ENCODE assay signal across 8 cellular contexts in the genomic region with DNA sequence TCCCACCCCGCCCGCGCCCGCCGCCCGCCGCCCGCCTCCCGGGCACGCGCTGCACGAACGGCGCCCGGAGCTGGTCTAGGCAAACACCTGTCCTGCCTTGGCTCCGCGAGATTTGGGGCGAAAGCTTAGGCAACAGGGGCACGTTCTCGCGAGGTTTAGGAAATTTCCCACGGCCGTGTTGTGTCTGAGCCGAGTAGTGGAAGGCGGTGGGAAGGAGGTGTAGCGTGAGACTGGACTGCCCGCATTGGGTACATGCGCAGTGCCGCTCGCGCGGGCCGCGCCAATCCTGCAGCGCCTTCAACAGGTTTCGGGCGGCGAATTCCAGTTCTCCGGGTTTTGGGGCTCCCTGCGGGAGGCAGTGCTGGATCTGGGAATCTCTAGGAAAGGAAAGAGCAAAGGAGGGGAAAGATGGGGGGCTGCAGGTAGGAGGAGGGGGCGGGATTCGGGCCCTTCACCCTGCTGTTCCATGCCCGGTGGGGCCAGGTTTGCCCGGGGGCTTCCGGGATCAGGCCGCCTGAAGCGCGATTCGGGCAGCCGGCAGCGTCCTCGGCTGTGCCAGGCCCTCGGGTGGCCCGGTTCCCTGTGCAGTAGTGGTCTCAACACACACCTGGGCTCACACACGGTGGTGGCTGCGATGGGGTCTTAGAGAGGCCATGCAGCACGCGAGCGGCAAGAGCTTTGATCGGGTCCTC. TPM values are rescaled to one million over a fixed set of nuclear protein-coding genes. Genes with fewer than 3 reads are reported as not detected.
DNase-seq lines count a peak whose midpoint lies in the region; ATAC-seq and TF ChIP-seq lines count a peak whose summit lies in the region.

No MANE protein-coding gene starts in this region.

- H3K4me1 ChIP-seq in DOHH2 (ENCODE audit: control insufficient read depth, low read length) (peaks cover 29% of the 10 kb centered on the region), KMS-11 (ENCODE audit: low read depth, poor library complexity, severe bottlenecking) (peaks cover 13% of the 10 kb centered on the region), Panc1 (ENCODE audit: control insufficient read depth, insufficient read depth, low read length) (peaks cover 5% of the 10 kb centered on the region), esophagus squamous epithelium (peaks cover 0 to 47% (median 11%) of the 10 kb centered on the region in 3 donors)

- H2AFZ ChIP-seq in KMS-11 (ENCODE audit: low read depth): peak overlapping the region; percentile 73

- peaks cover 25% of the 10 kb centered on the region for H4K20me1 ChIP-seq in DOHH2 (ENCODE audit: control insufficient read depth, insufficient read depth, low read depth, low read length)
- H4K20me1 ChIP-seq in KMS-11 (ENCODE audit: insufficient read depth): no peaks in the 10 kb centered on the region; the same call in 1 of the 2 replicates

- POLR2A ChIA-PET in Panc1 (lab: Charles Lee): interaction anchor here (0.6 kb wide), 1 partner anchor 66 kb away, joined by 7 read pairs; no protein-coding TSS in a partner anchor

- WGBS in esophagus squamous epithelium, 2 donors: 0% methylated on average over 29 of the region's 60 CpGs; no CpG with 5 or more reads in 1 of the 2 donors

- intact Hi-C loops in Panc1 (cut with micrococcal nuclease; ENCODE audit: unreplicated experiment): loop anchor here (10.0 kb wide), 1 partner anchor 255 kb away; no protein-coding TSS in a partner anchor
- intact Hi-C loops in esophagus squamous epithelium (cut with DNase I): loop anchor here (10.0 kb wide), 1 partner anchor 235 kb away; no protein-coding TSS in a partner anchor

- H3K9me2 ChIP-seq in DOHH2 (replicated peaks; ENCODE audit: control insufficient read depth, low read length): no peaks in the 10 kb centered on the region

- peak overlapping the region; percentile 83 for H3K9ac ChIP-seq in KMS-11

- H3K27ac ChIP-seq in DOHH2 (ENCODE audit: low read depth, low read length) (peak overlapping the region; percentile 87), KMS-11 (peak overlapping the region; percentile 93), Panc1 (ENCODE audit: low read length) (peak overlapping the region; percentile 84), esophagus squamous epithelium (peak overlapping the region; percentile 92 to 99 (median 98))

- H3K4me2 ChIP-seq in DOHH2 (ENCODE audit: low read length) (peak overlapping the region; percentile 89), KMS-11 (peak overlapping the region; percentile 51)

- peak in 1 of 4 donors; percentile 24 for TF ChIP-seq POLR2A in esophagus squamous epithelium (IDR thresholded peaks at IDR 0.05)

- ATAC-seq in GM21786 (IDR thresholded peaks at IDR 0.05; ENCODE audit: unreplicated experiment) (peak; percentile 69), Panc1 (peak; percentile 88)

- H3K36me3 ChIP-seq in DOHH2 (ENCODE audit: control insufficient read depth, low read length) (no peaks in the 10 kb centered on the region; the same call in 1 of the 2 replicates), KMS-11 (ENCODE audit: insufficient read depth) (no peaks in the 10 kb centered on the region), Panc1 (ENCODE audit: control insufficient read depth, insufficient read depth, low read length) (no peaks in the 10 kb centered on the region; the same call in 1 of the 2 replicates), esophagus squamous epithelium (no peaks in the 10 kb centered on the region)

- peaks cover 6% of the 10 kb centered on the region; the same call in 1 of the 2 replicates for H3F3A ChIP-seq in DOHH2 (ENCODE audit: control insufficient read depth, insufficient read depth)

- TF ChIP-seq CTCF in DOHH2 (IDR thresholded peaks at IDR 0.05; ENCODE audit: low read depth, low read length, poor library complexity, severe bottlenecking): peak; percentile 8
- no peak for TF ChIP-seq CTCF in KMS-11 (conservative IDR thresholded peaks at IDR 0.05; ENCODE audit: low read depth, low read length)
- TF ChIP-seq CTCF in Panc1 (IDR thresholded peaks at IDR 0.05): peak; percentile 30
- peak in 1 of 6 experiments; percentile 26 for TF ChIP-seq CTCF in esophagus squamous epithelium (IDR thresholded peaks at IDR 0.05)

- peak; percentile 96 for DNase-seq in Panc1 (ENCODE audit: low read depth, low spot score)
- DNase-seq in activated T-helper 1 cell treated with Interleukin-2 at 50 U/mL for 16 hours (ENCODE audit: low read depth): peak; percentile 92
- peak; percentile 88 for DNase-seq in esophagus squamous epithelium (lab: John Stamatoyannopoulos, UW)
- peak; percentile 100 for DNase-seq in myocyte (ENCODE audit: low read depth)
- peak; percentile 93 to 97 for DNase-seq in stimulated activated CD8-positive, alpha-beta memory T cell treated with anti-CD3 and anti-CD28 coated beads, Interleukin-7, amount 100 ng/mL, for 4 hours (ENCODE audit: low read depth in 2 of 2)

- no TSS peak for BruUV-seq in Panc1 (replicated peaks; lab: Mats Ljungman, UMichigan)

- peaks cover 2% of the 10 kb centered on the region for H3K9me3 ChIP-seq in DOHH2 (ENCODE audit: control insufficient read depth, insufficient read depth, low read length)
- H3K9me3 ChIP-seq in Panc1 (ENCODE audit: control insufficient read depth, insufficient read depth, low read depth, low read length): no peaks in the 10 kb centered on the region
- peaks cover 0 to 21% (median 6%) of the 10 kb centered on the region in 3 donors for H3K9me3 ChIP-seq in esophagus squamous epithelium

- no peaks in the 10 kb centered on the region for H3K27me3 ChIP-seq in DOHH2 (ENCODE audit: control insufficient read depth, low read length)
- H3K27me3 ChIP-seq in KMS-11 (ENCODE audit: insufficient read depth, low read depth): no peaks in the 10 kb centered on the region
- no peaks in the 10 kb centered on the region for H3K27me3 ChIP-seq in Panc1 (ENCODE audit: control insufficient read depth, insufficient read depth, low read length)
- H3K27me3 ChIP-seq in esophagus squamous epithelium: peaks cover 0 to 3% (median 0%) of the 10 kb centered on the region in 4 donors

- H3K4me3 ChIP-seq in DOHH2 (ENCODE audit: low read length): peak overlapping the region; percentile 95
- no peak overlapping the region for H3K4me3 ChIP-seq in KMS-11 (IDR thresholded peaks at IDR 0.05; ENCODE audit: insufficient read depth, low read depth, low read length)
- peak overlapping the region; percentile 78 to 91 for H3K4me3 ChIP-seq in Panc1 (ENCODE audit: low read depth in 2 of 2, low read length in 2 of 2)
- H3K4me3 ChIP-seq in esophagus squamous epithelium: peak overlapping the region; percentile 56 to 92 (median 72)

- peaks cover 53% of the 10 kb centered on the region for H3K79me2 ChIP-seq in DOHH2 (ENCODE audit: control insufficient read depth, low read length)
- peaks cover 32% of the 10 kb centered on the region for H3K79me2 ChIP-seq in KMS-11 (ENCODE audit: insufficient read depth, low read depth)

- CTCF ChIA-PET in Panc1 (lab: Charles Lee): interaction anchor here (0.5 kb wide), 1 partner anchor 923 kb away, joined by 3 read pairs; no protein-coding TSS in a partner anchor

- in situ Hi-C loops in Panc1 (cut with HindIII; ENCODE audit: low pct_unique_long_range_greater_than_20kb, low sequenced_read_pairs): no loop called here

RNA-seq across cellular contexts. Expression of a gene that starts 1.2 kb away (rescaled TPM):
- 33.7 TPM for total RNA-seq in Panc1 (2021; ENCODE audit: unreplicated experiment)
- polyA plus RNA-seq in Panc1 (2012; ENCODE audit: insufficient read length): 11.0 TPM
- 10 to 100 TPM; 28.7 to 65.6 (median 37.1) TPM for total RNA-seq in esophagus squamous epithelium
- 95.2 and 97.3 TPM in 2 replicates for total RNA-seq in myocyte
- polyA plus RNA-seq in myocyte (2012): 31.5 TPM
